13 cellular contexts compared by ENCODE assay signal in genomic region chr2:217249086-217249485, GRCh38.
DNase-seq lines count a peak whose midpoint lies in the region; ATAC-seq and TF ChIP-seq lines count a peak whose summit lies in the region.
"Had no signal": no experiment of that assay in that cellular context is flagged by ENCODE, and none has a peak within 500 bp of the region (broad histone marks: within the 10 kb centered on the region; RNA-seq: fewer than 3 reads in every experiment).

No MANE protein-coding gene starts in this region.

- H3K4me1 ChIP-seq in cardiac muscle cell (ENCODE audit: low read depth) (peaks cover 36% of the 10 kb centered on the region), right atrium auricular region (peaks cover 0 to 26% of the 10 kb centered on the region in 2 donors), vagina (peaks cover 35% of the 10 kb centered on the region)

- no peak overlapping the region for H3K4me3 ChIP-seq in cardiac muscle cell
- H3K4me3 ChIP-seq in right atrium auricular region = no peak overlapping the region
- H3K4me3 ChIP-seq in vagina = no peak overlapping the region

- H3K36me3 ChIP-seq in cardiac muscle cell (no peaks in the 10 kb centered on the region), right atrium auricular region (no peaks in the 10 kb centered on the region), vagina (no peaks in the 10 kb centered on the region)
- H3K36me3 ChIP-seq: SJCRH30 had no signal

- intact Hi-C loops in cardiac septum (cut with DNase I) (loop anchor here (5.0 kb wide), 1 partner anchor 173 kb away; no protein-coding TSS in a partner anchor), vagina (cut with DNase I) (loop anchor here (5.0 kb wide), 1 partner anchor 552 kb away; the partner anchor contains the start of gene IGFBP5)

- H3K9me3 ChIP-seq in cardiac muscle cell (ENCODE audit: low read depth) = no peaks in the 10 kb centered on the region
- H3K9me3 ChIP-seq in right atrium auricular region = no peaks in the 10 kb centered on the region
- H3K9me3 ChIP-seq in vagina = no peaks in the 10 kb centered on the region
- H3K9me3 ChIP-seq: SJCRH30 had no signal

- DNase-seq in cardiac muscle cell (ENCODE audit: low read depth in 1 of 2, low spot score in 1 of 2) (peak in 1 of 2 donors; percentile 36), cardiac septum (ENCODE audit: low spot score) (no peak), right atrium auricular region (ENCODE audit: low spot score) (no peak), renal cortical epithelial cell (ENCODE audit: low read depth) (peak; percentile 19), vagina (ENCODE audit: extremely low spot score in 2 of 2) (no peak), NCI-H2107 treated with DMSO at 0.1 percent for 48 hours (lab: John Stamatoyannopoulos, UW; ENCODE audit: unreplicated experiment) (no peak), cerebellum (ENCODE audit: low spot score) (no peak)
- DNase-seq: activated naive CD4-positive, alpha-beta T cell; left cardiac atrium; T1000 had no signal

- H3K27ac ChIP-seq in cardiac muscle cell = peak overlapping the region; percentile 50
- H3K27ac ChIP-seq in right atrium auricular region = peak overlapping the region; percentile 35 to 61
- peak overlapping the region; percentile 80 for H3K27ac ChIP-seq in vagina

- ATAC-seq in esophagus mucosa = no peak
- ATAC-seq: HCT116 had no signal

- H3K27me3 ChIP-seq in cardiac muscle cell = peaks cover 3% of the 10 kb centered on the region
- H3K27me3 ChIP-seq in right atrium auricular region = no peaks in the 10 kb centered on the region
- H3K27me3 ChIP-seq in vagina = no peaks in the 10 kb centered on the region
- H3K27me3 ChIP-seq: SJCRH30 had no signal

- TF ChIP-seq CTCF in cardiac muscle cell (IDR thresholded peaks at IDR 0.05; ENCODE audit: low read depth, low read length) (no peak), right atrium auricular region (IDR thresholded peaks at IDR 0.05) (no peak), vagina (IDR thresholded peaks at IDR 0.05) (no peak)

- no peak for TF ChIP-seq POLR2A in vagina (IDR thresholded peaks at IDR 0.05)
